ENCODE assay signal across 9 cellular contexts in genomic region chr6:27545271-27546046, GRCh38.
DNase-seq lines count a peak whose midpoint lies in the region; ATAC-seq and TF ChIP-seq lines count a peak whose summit lies in the region.
"Had no signal": no experiment of that assay in that cellular context is flagged by ENCODE, and none has a peak within 500 bp of the region (broad histone marks: within the 10 kb centered on the region; RNA-seq: fewer than 3 reads in every experiment).

No MANE protein-coding gene starts in this region.

- TF ChIP-seq CTCF in AG04449 (IDR thresholded peaks at IDR 0.05; ENCODE audit: insufficient read depth, low read length, missing control alignments) (no peak), foreskin keratinocyte (conservative IDR thresholded peaks at IDR 0.05) (no peak), thyroid gland (IDR thresholded peaks at IDR 0.05) (no peak)

- ATAC-seq in GM21786 (IDR thresholded peaks at IDR 0.05; ENCODE audit: unreplicated experiment), result peak; percentile 60
- ATAC-seq in foreskin keratinocyte, result peak; percentile 76
- ATAC-seq in stimulated activated naive CD8-positive, alpha-beta T cell treated with anti-CD3 and anti-CD28 coated beads, Interleukin-15, Interleukin-2, amounts not matched to agents 100 U/mL and 50 U/mL, for 24 hours, result peak; percentile 81
- no peak for ATAC-seq in HG03025 (IDR thresholded peaks at IDR 0.05; ENCODE audit: low FRiP score, unreplicated experiment)

- TF ChIP-seq POLR2A in thyroid gland (IDR thresholded peaks at IDR 0.05), result no peak

- peaks cover 2% of the 10 kb centered on the region for H3K36me3 Mint-ChIP-seq in T-helper 2 cell treated with Interferon-gamma antibody and Interleukin-4, amounts not matched to agents 5 μg/mL and 100 μg/mL, for 36 hours (ENCODE audit: low read depth)

- H3K27ac ChIP-seq in foreskin keratinocyte (peak overlapping the region; percentile 39), thyroid gland (no peak overlapping the region)

- CTCF ChIA-PET in AG04449 (lab: Yijun Ruan, JAX), result interaction anchor here (1.4 kb wide), 1 partner anchor 27 kb away, joined by 4 read pairs; no protein-coding TSS in a partner anchor

- no peaks in the 10 kb centered on the region for H3K9me3 ChIP-seq in thyroid gland

- WGBS in thyroid gland, 2 donors, result 8 to 9% methylated on average over 32 of the region's 32 CpGs

- POLR2A ChIA-PET in AG04449 (lab: Yijun Ruan, JAX), result no interaction called here

- intact Hi-C loops in thyroid gland (cut with DNase I), result no loop called here

- H3K36me3 ChIP-seq in thyroid gland, result no peaks in the 10 kb centered on the region

- no peaks in the 10 kb centered on the region for H3K4me1 ChIP-seq in foreskin keratinocyte
- no peaks in the 10 kb centered on the region for H3K4me1 ChIP-seq in thyroid gland

- peak overlapping the region; percentile 23 for H3K27ac Mint-ChIP-seq in T-helper 2 cell treated with Interferon-gamma antibody and Interleukin-4, amounts not matched to agents 5 μg/mL and 100 μg/mL, for 36 hours

- H3K4me3 Mint-ChIP-seq in T-helper 2 cell treated with Interferon-gamma antibody and Interleukin-4, amounts not matched to agents 5 μg/mL and 100 μg/mL, for 36 hours, result peak overlapping the region; percentile 77

- peaks cover 28% of the 10 kb centered on the region for H3K4me1 Mint-ChIP-seq in T-helper 2 cell treated with Interferon-gamma antibody and Interleukin-4, amounts not matched to agents 5 μg/mL and 100 μg/mL, for 36 hours (ENCODE audit: low read depth)

- H3K4me3 ChIP-seq in AG04449 (ENCODE audit: low read depth, low read length) (peak overlapping the region; percentile 53), thyroid gland (replicated peaks in 1 of 3) (no peak overlapping the region)
- H3K4me3 ChIP-seq: lung had no signal

- no peaks in the 10 kb centered on the region for H3K27me3 ChIP-seq in foreskin keratinocyte
- H3K27me3 ChIP-seq in thyroid gland, result peaks cover 24% of the 10 kb centered on the region

- peaks cover 89% of the 10 kb centered on the region for H3K27me3 Mint-ChIP-seq in T-helper 2 cell treated with Interferon-gamma antibody and Interleukin-4, amounts not matched to agents 5 μg/mL and 100 μg/mL, for 36 hours (ENCODE audit: low read depth)

- DNase-seq in AG04449 (ENCODE audit: low read depth, low spot score), result no peak
- peak; percentile 39 for DNase-seq in T-helper 2 cell treated with Interferon-gamma antibody and Interleukin-4, amounts not matched to agents 5 μg/mL and 100 μg/mL, for 36 hours (ENCODE audit: low spot score)
- DNase-seq in foreskin keratinocyte, result peak; percentile 84 to 93
- peak; percentile 69 for DNase-seq in stimulated activated naive CD8-positive, alpha-beta T cell treated with anti-CD3 and anti-CD28 coated beads, Interleukin-15, Interleukin-2, amounts not matched to agents 100 U/mL and 50 U/mL, for 24 hours
- DNase-seq in NAMALWA (ENCODE audit: low spot score), result no peak
- DNase-seq in thyroid gland, result no peak

- H3K9me3 Mint-ChIP-seq in T-helper 2 cell treated with Interferon-gamma antibody and Interleukin-4, amounts not matched to agents 5 μg/mL and 100 μg/mL, for 36 hours, result peaks cover 26% of the 10 kb centered on the region

Comparison
In these comparisons a context has a peak if more than half of its experiments do, and no peak if none do; other contexts are left out.
1. DNase-seq: peak in T-helper 2 cell treated with Interferon-gamma antibody and Interleukin-4, amounts not matched to agents 5 μg/mL and 100 μg/mL, for 36 hours (single experiment), foreskin keratinocyte (2 of 2) and stimulated activated naive CD8-positive, alpha-beta T cell treated with anti-CD3 and anti-CD28 coated beads, Interleukin-15, Interleukin-2, amounts not matched to agents 100 U/mL and 50 U/mL, for 24 hours (single experiment); none in AG04449 (single experiment), NAMALWA (single experiment) and thyroid gland (0 of 2).